Comparison of ENCODE assay signal across 25 cellular contexts in genomic region chr1:32719681-32720275, GRCh38. TPM values are rescaled to one million over a fixed set of nuclear protein-coding genes. Genes with fewer than 3 reads are reported as not detected.
"Had no signal": no experiment of that assay in that cellular context is flagged by ENCODE, and none has a peak within 500 bp of the region (broad histone marks: within the 10 kb centered on the region; RNA-seq: fewer than 3 reads in every experiment).

No MANE protein-coding gene starts in this region.

- H3K4me3 ChIP-seq: coronary artery, esophagus squamous epithelium, gastrocnemius medialis, lower lobe of right lung, prostate gland, right atrium auricular region, smooth muscle cell, testis, tibial artery had no signal

- H3K9me3 Mint-ChIP-seq: natural killer cell treated with Interleukin-12 subunit alpha and Interleukin-12 subunit beta and Interleukin-15 and Interleukin-18, amount 100 ng/mL, for 72 hours; neural crest cell; type B pancreatic cell had no signal

- H3K36me3 ChIP-seq: esophagus squamous epithelium, gastrocnemius medialis, lower lobe of right lung, prostate gland, right atrium auricular region, tibial artery had no signal

- ATAC-seq: gastrocnemius medialis, left ventricle myocardium superior, lower lobe of right lung, sciatic nerve had no signal

- H3K27ac Mint-ChIP-seq: natural killer cell treated with Interleukin-12 subunit alpha and Interleukin-12 subunit beta and Interleukin-15 and Interleukin-18, amount 100 ng/mL, for 72 hours; type B pancreatic cell had no signal

- H3K27me3 ChIP-seq: esophagus squamous epithelium, gastrocnemius medialis, right atrium auricular region, testis, tibial artery had no signal

- DNase-seq: dermis blood vessel endothelial cell; effector memory CD4-positive, alpha-beta T cell; erythroblast; esophagus squamous epithelium; gastrocnemius medialis; head of caudate nucleus; left ventricle myocardium superior; lower lobe of right lung; naive B cell; stimulated activated CD4-positive, alpha-beta T cell treated with anti-CD3 and anti-CD28 coated beads, Interleukin-12 subunit alpha, Interleukin-12 subunit beta, amount 100 ng/mL, for 4 hours; stimulated activated CD4-positive, alpha-beta T cell treated with anti-CD3 and anti-CD28 coated beads, Interleukin-1b, Interleukin-23, amount 100 ng/mL, for 48 hours; stimulated activated CD4-positive, alpha-beta T cell treated with anti-CD3 and anti-CD28 coated beads, Interleukin-4, amount 100 ng/mL, for 1 hour; stimulated activated CD8-positive, alpha-beta memory T cell treated with anti-CD3 and anti-CD28 coated beads, Interleukin-4, amount 100 ng/mL, for 48 hours; stimulated activated naive CD4-positive, alpha-beta T cell; substantia nigra; testis; tibial artery had no signal

- H3K27me3 Mint-ChIP-seq: type B pancreatic cell had no signal

- H3K9me3 ChIP-seq: esophagus squamous epithelium, gastrocnemius medialis, lower lobe of right lung, prostate gland, right atrium auricular region, testis, tibial artery had no signal

- H3K27ac ChIP-seq: coronary artery, esophagus squamous epithelium, gastrocnemius medialis, lower lobe of right lung, prostate gland, right atrium auricular region, testis, tibial artery had no signal

- H3K4me3 Mint-ChIP-seq: naive B cell; natural killer cell treated with Interleukin-12 subunit alpha and Interleukin-12 subunit beta and Interleukin-15 and Interleukin-18, amount 100 ng/mL, for 72 hours; neural crest cell; type B pancreatic cell had no signal

RNA-seq across cellular contexts. Expression of gene SYNC, which starts 17.2 kb away (rescaled TPM):
- total RNA-seq: natural killer cell treated with Interleukin-12 subunit alpha and Interleukin-12 subunit beta and Interleukin-15 and Interleukin-18, amount 100 ng/mL, for 72 hours had no signal
